Comparison of ENCODE assay signal across 12 cellular contexts in genomic region chr1:10509823-10510509, GRCh38. TPM values are rescaled to one million over a fixed set of nuclear protein-coding genes. Genes with fewer than 3 reads are reported as not detected.
A peak's percentile ranks its signal among the peaks of the same experiment; 100 is the strongest.
DNase-seq lines count a peak whose midpoint lies in the region; ATAC-seq lines count a peak whose summit lies in the region.
"Had no signal": no experiment of that assay in that cellular context is flagged by ENCODE, and none has a peak within 500 bp of the region (broad histone marks: within the 10 kb centered on the region; RNA-seq: fewer than 3 reads in every experiment).

No MANE protein-coding gene starts in this region.

- peak overlapping the region in 9 of 11 experiments; percentile 70 to 86 (median 82); a peak in 14 of 22 replicates for H3K27ac ChIP-seq in BLaER1 treated with 17β-estradiol and CSF1 and Interleukin-3, amounts not matched to agents 10 nM and 100 nM

- peak overlapping the region in 2 of 10 experiments; percentile 9 to 48; a peak in 2 of 20 replicates for H3K4me3 ChIP-seq in BLaER1 treated with 17β-estradiol and CSF1 and Interleukin-3, amounts not matched to agents 10 nM and 100 nM
- H3K4me3 ChIP-seq in adipocyte (ENCODE audit: low read length) (peak overlapping the region; percentile 62), mucosa of stomach (ENCODE audit: low read length) (no peak overlapping the region)

- DNase-seq in M059J (ENCODE audit: low read depth) = peak; percentile 17
- no peak for DNase-seq in adipocyte (ENCODE audit: low read depth)
- DNase-seq in T1000 (lab: John Stamatoyannopoulos, UW) = no peak
- no peak for DNase-seq in GM03348 (ENCODE audit: low spot score)
- DNase-seq: cerebellar nuclear complex, GOT3, NCI-H1105 had no signal

- ATAC-seq in GM18873 (IDR thresholded peaks at IDR 0.05; ENCODE audit: low FRiP score, unreplicated experiment) (no peak), HG02870 (IDR thresholded peaks at IDR 0.05; ENCODE audit: unreplicated experiment) (no peak)
- ATAC-seq: Right ventricle myocardium inferior had no signal

- H3K36me3 ChIP-seq in BLaER1 treated with 17β-estradiol and CSF1 and Interleukin-3, amounts not matched to agents 10 nM and 100 nM = no peaks in the 10 kb centered on the region; a peak in 1 of 22 replicates
- H3K36me3 ChIP-seq in adipocyte (ENCODE audit: control insufficient read depth, insufficient read depth, low read length, severe bottlenecking) (no peaks in the 10 kb centered on the region), mucosa of stomach (ENCODE audit: control insufficient read depth, insufficient read depth, low read length) (no peaks in the 10 kb centered on the region)

- no peaks in the 10 kb centered on the region for H3K27me3 ChIP-seq in BLaER1 treated with 17β-estradiol and CSF1 and Interleukin-3, amounts not matched to agents 10 nM and 100 nM
- H3K27me3 ChIP-seq in adipocyte (replicated peaks; ENCODE audit: control insufficient read depth, insufficient read depth, low read length) = no peaks in the 10 kb centered on the region
- H3K27me3 ChIP-seq in mucosa of stomach (ENCODE audit: control insufficient read depth, insufficient read depth, low read length) = no peaks in the 10 kb centered on the region

- peak overlapping the region; percentile 71 to 94 (median 88) for H3K4me2 ChIP-seq in BLaER1 treated with 17β-estradiol and CSF1 and Interleukin-3, amounts not matched to agents 10 nM and 100 nM

- H3K4me1 ChIP-seq in BLaER1 treated with 17β-estradiol and CSF1 and Interleukin-3, amounts not matched to agents 10 nM and 100 nM = peaks cover 53 to 79% (median 74%) of the 10 kb centered on the region in 10 experiments
- H3K4me1 ChIP-seq in adipocyte (ENCODE audit: control insufficient read depth, insufficient read depth, low read length) = peaks cover 25% of the 10 kb centered on the region
- peaks cover 16% of the 10 kb centered on the region for H3K4me1 ChIP-seq in mucosa of stomach (ENCODE audit: control insufficient read depth, insufficient read depth, low read length)

- no peaks in the 10 kb centered on the region for H3K9me3 ChIP-seq in BLaER1 treated with 17β-estradiol and CSF1 and Interleukin-3, amounts not matched to agents 10 nM and 100 nM (replicated peaks in 1 of 11)
- H3K9me3 ChIP-seq in adipocyte (ENCODE audit: control insufficient read depth, low read length) = no peaks in the 10 kb centered on the region
- no peaks in the 10 kb centered on the region for H3K9me3 ChIP-seq in mucosa of stomach (ENCODE audit: control insufficient read depth, low read length)

- peaks cover 43 to 100% (median 88%) of the 10 kb centered on the region in 11 experiments; a peak in 21 of 22 replicates for H4K20me1 ChIP-seq in BLaER1 treated with 17β-estradiol and CSF1 and Interleukin-3, amounts not matched to agents 10 nM and 100 nM

- peak overlapping the region in 7 of 11 experiments; percentile 3 to 73 (median 65); a peak in 9 of 22 replicates for H3K9ac ChIP-seq in BLaER1 treated with 17β-estradiol and CSF1 and Interleukin-3, amounts not matched to agents 10 nM and 100 nM
- H3K9ac ChIP-seq in adipocyte (ENCODE audit: low read length) (no peak overlapping the region), mucosa of stomach (ENCODE audit: low read length) (peak overlapping the region; percentile 8)

RNA-seq across cellular contexts. Expression of gene PEX14, which starts 35.2 kb away (rescaled TPM):
- total RNA-seq in M059J (2014; rRNA removed; shearing (Covaris generic)) = 21.4 and 27.1 TPM in 2 replicates

RNA-seq across cellular contexts. Expression of gene DFFA, which starts 37.6 kb away (rescaled TPM):
- 24.7 and 36.6 TPM in 2 replicates for total RNA-seq in M059J (2014; rRNA removed; shearing (Covaris generic))
